In the genomic region with DNA sequence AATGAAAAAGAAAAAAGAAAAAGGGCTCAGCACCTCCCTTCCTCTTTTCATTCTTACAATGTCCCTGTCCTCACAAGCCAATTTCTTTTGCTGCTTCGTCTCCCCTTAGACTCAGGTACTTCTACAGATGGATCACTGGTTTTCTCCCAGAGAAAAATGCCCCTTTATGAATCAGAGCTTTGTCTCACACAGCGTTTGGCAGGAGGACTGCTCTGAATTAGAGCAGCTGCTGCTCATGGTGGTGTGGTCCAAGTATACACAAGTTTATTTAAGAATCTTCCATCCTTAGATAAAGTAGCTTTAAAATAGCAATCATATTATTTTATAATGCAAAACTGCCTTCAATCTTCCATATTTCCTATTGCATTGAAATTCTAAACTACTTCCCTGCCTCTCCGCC, we compare ENCODE assay signal across 1 cellular context.
TF ChIP-seq lines count a peak whose summit lies in the region.

No MANE protein-coding gene starts in this region.

TF ChIP-seq in GM23338, 12 proteins besides CTCF, POLR2A, EP300 and RAD21 (continued from another document):
- TF ChIP-seq, protein P1, sequence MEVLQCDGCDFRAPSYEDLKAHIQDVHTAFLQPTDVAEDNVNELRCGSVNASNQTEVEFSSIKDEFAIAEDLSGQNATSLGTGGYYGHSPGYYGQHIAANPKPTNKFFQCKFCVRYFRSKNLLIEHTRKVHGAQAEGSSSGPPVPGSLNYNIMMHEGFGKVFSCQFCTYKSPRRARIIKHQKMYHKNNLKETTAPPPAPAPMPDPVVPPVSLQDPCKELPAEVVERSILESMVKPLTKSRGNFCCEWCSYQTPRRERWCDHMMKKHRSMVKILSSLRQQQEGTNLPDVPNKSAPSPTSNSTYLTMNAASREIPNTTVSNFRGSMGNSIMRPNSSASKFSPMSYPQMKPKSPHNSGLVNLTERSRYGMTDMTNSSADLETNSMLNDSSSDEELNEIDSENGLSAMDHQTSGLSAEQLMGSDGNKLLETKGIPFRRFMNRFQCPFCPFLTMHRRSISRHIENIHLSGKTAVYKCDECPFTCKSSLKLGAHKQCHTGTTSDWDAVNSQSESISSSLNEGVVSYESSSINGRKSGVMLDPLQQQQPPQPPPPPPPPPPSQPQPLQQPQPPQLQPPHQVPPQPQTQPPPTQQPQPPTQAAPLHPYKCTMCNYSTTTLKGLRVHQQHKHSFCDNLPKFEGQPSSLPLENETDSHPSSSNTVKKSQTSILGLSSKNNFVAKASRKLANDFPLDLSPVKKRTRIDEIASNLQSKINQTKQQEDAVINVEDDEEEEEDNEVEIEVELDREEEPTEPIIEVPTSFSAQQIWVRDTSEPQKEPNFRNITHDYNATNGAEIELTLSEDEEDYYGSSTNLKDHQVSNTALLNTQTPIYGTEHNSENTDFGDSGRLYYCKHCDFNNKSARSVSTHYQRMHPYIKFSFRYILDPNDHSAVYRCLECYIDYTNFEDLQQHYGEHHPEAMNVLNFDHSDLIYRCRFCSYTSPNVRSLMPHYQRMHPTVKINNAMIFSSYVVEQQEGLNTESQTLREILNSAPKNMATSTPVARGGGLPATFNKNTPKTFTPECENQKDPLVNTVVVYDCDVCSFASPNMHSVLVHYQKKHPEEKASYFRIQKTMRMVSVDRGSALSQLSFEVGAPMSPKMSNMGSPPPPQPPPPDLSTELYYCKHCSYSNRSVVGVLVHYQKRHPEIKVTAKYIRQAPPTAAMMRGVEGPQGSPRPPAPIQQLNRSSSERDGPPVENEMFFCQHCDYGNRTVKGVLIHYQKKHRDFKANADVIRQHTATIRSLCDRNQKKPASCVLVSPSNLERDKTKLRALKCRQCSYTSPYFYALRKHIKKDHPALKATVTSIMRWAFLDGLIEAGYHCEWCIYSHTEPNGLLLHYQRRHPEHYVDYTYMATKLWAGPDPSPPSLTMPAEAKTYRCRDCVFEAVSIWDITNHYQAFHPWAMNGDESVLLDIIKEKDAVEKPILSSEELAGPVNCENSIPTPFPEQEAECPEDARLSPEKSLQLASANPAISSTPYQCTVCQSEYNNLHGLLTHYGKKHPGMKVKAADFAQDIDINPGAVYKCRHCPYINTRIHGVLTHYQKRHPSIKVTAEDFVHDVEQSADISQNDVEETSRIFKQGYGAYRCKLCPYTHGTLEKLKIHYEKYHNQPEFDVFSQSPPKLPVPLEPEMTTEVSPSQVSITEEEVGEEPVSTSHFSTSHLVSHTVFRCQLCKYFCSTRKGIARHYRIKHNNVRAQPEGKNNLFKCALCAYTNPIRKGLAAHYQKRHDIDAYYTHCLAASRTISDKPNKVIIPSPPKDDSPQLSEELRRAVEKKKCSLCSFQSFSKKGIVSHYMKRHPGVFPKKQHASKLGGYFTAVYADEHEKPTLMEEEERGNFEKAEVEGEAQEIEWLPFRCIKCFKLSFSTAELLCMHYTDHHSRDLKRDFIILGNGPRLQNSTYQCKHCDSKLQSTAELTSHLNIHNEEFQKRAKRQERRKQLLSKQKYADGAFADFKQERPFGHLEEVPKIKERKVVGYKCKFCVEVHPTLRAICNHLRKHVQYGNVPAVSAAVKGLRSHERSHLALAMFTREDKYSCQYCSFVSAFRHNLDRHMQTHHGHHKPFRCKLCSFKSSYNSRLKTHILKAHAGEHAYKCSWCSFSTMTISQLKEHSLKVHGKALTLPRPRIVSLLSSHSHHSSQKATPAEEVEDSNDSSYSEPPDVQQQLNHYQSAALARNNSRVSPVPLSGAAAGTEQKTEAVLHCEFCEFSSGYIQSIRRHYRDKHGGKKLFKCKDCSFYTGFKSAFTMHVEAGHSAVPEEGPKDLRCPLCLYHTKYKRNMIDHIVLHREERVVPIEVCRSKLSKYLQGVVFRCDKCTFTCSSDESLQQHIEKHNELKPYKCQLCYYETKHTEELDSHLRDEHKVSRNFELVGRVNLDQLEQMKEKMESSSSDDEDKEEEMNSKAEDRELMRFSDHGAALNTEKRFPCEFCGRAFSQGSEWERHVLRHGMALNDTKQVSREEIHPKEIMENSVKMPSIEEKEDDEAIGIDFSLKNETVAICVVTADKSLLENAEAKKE (CRISPR knock-in tag; IDR thresholded peaks at IDR 0.05): no peak
- TF ChIP-seq ZNF331 (CRISPR knock-in tag; IDR thresholded peaks at IDR 0.05; ENCODE audit: low read depth): no peak
- no peak for TF ChIP-seq STAT1 (IDR thresholded peaks at IDR 0.05; ENCODE audit: unreplicated experiment)
- no peak for TF ChIP-seq NANOG (IDR thresholded peaks at IDR 0.05; ENCODE audit: borderline replicate concordance)
- no peak for TF ChIP-seq EZH2phosphoT487 (IDR thresholded peaks at IDR 0.05; ENCODE audit: unreplicated experiment)
- TF ChIP-seq EZH2 (IDR thresholded peaks at IDR 0.05; ENCODE audit: low read depth, unreplicated experiment): no peak
